8 cellular contexts compared by ENCODE assay signal in genomic region chr5:170302729-170303501, GRCh38. TPM values are rescaled to one million over a fixed set of nuclear protein-coding genes. Genes with fewer than 3 reads are reported as not detected.
A peak's percentile ranks its signal among the peaks of the same experiment; 100 is the strongest.
DNase-seq lines count a peak whose midpoint lies in the region; ATAC-seq lines count a peak whose summit lies in the region.

No MANE protein-coding gene starts in this region.

- no peak overlapping the region for H4K91ac ChIP-seq in neuronal stem cell (ENCODE audit: low read depth, low read length, poor library complexity)

- H3K18ac ChIP-seq in neuronal stem cell (ENCODE audit: low read length), result peak overlapping the region; percentile 74

- H4K8ac ChIP-seq in neuronal stem cell (ENCODE audit: low read depth, low read length), result no peak overlapping the region

- H3K9ac ChIP-seq in neuronal stem cell (ENCODE audit: low read depth, low read length, poor library complexity), result no peak overlapping the region

- H3K36me3 Mint-ChIP-seq in T-cell, result no peaks in the 10 kb centered on the region
- H3K36me3 Mint-ChIP-seq in activated naive CD8-positive, alpha-beta T cell treated with anti-CD3 and anti-CD28 coated beads for 36 hours, result peaks cover 17% of the 10 kb centered on the region

- peak; percentile 43 to 82 (median 68) for DNase-seq in T-cell
- peak; percentile 71 for DNase-seq in activated naive CD8-positive, alpha-beta T cell treated with anti-CD3 and anti-CD28 coated beads for 36 hours
- DNase-seq in neuronal stem cell (ENCODE audit: low spot score), result no peak
- DNase-seq in kidney glomerular epithelial cell (lab: John Stamatoyannopoulos, UW), result no peak
- no peak for DNase-seq in DMS153 (lab: John Stamatoyannopoulos, UW)
- DNase-seq in NCI-H748 (lab: John Stamatoyannopoulos, UW; ENCODE audit: unreplicated experiment), result no peak

- H3K79me1 ChIP-seq in neuronal stem cell (ENCODE audit: low read depth, low read length), result no peaks in the 10 kb centered on the region

- no peak overlapping the region for H3K27ac ChIP-seq in neuronal stem cell (replicated peaks; ENCODE audit: low read length)

- no peak overlapping the region for H2AK5ac ChIP-seq in neuronal stem cell (ENCODE audit: low read depth, low read length)

- H3K4ac ChIP-seq in neuronal stem cell (ENCODE audit: low read length), result no peak overlapping the region

- no peaks in the 10 kb centered on the region for H3K9me3 Mint-ChIP-seq in T-cell
- H3K9me3 Mint-ChIP-seq in activated naive CD8-positive, alpha-beta T cell treated with anti-CD3 and anti-CD28 coated beads for 36 hours, result peaks cover 2% of the 10 kb centered on the region

- H3K27me3 Mint-ChIP-seq in T-cell, result no peaks in the 10 kb centered on the region
- H3K27me3 Mint-ChIP-seq in activated naive CD8-positive, alpha-beta T cell treated with anti-CD3 and anti-CD28 coated beads for 36 hours, result no peaks in the 10 kb centered on the region

- POLR2A ChIA-PET in T-cell (lab: Charles Lee), result interaction anchor here (0.6 to 1.5 kb wide), 8 partner anchors 11 to 57 kb away, joined by 3 to 9 read pairs (median 5); no protein-coding TSS in a partner anchor

- no peak overlapping the region for H3K4me2 ChIP-seq in neuronal stem cell (ENCODE audit: insufficient read depth, low read length, poor library complexity, severe bottlenecking)

- CTCF ChIA-PET in T-cell (lab: Charles Lee), result interaction anchor here (0.8 to 2.1 kb wide), 15 partner anchors 9 to 71 kb away, joined by 3 to 17 read pairs (median 5); no protein-coding TSS in a partner anchor

- peak overlapping the region; percentile 44 for H3K23ac ChIP-seq in neuronal stem cell (ENCODE audit: low read depth, low read length, poor library complexity)

- no peak overlapping the region for H2BK5ac ChIP-seq in neuronal stem cell (ENCODE audit: low read length)

- no peak overlapping the region for H2BK15ac ChIP-seq in neuronal stem cell (ENCODE audit: low read length)

- no peaks in the 10 kb centered on the region for H3K27me3 ChIP-seq in neuronal stem cell (ENCODE audit: control insufficient read depth in 3 of 3, insufficient read depth in 3 of 3, low read depth in 1 of 3, low read length in 3 of 3)

- no CpG with 5 or more reads among the region's 17 CpGs for WGBS in neuronal stem cell (ENCODE audit: extremely low coverage in 2 of 2, insufficient read length in 2 of 2, insufficient replicate concordance in 1 of 2), 2 donors

- peak overlapping the region; percentile 78 to 99 (median 82) for H3K4me3 Mint-ChIP-seq in T-cell
- H3K4me3 Mint-ChIP-seq in activated naive CD8-positive, alpha-beta T cell treated with anti-CD3 and anti-CD28 coated beads for 36 hours, result peak overlapping the region; percentile 81

- H3K36me3 ChIP-seq in neuronal stem cell (replicated peaks in 1 of 2; ENCODE audit: control insufficient read depth in 2 of 2, insufficient read depth in 2 of 2, low read length in 2 of 2), result no peaks in the 10 kb centered on the region

- H3K14ac ChIP-seq in neuronal stem cell (ENCODE audit: low read length), result no peak overlapping the region

- no peak overlapping the region for H3K4me3 ChIP-seq in neuronal stem cell (ENCODE audit: low read length in 2 of 2)

- peak overlapping the region; percentile 10 for H2BK120ac ChIP-seq in neuronal stem cell (ENCODE audit: low read depth, low read length)

- no peak overlapping the region for H2BK12ac ChIP-seq in neuronal stem cell (ENCODE audit: low read length)

- peaks cover 0 to 8% of the 10 kb centered on the region in 2 donors for H3K4me1 ChIP-seq in neuronal stem cell (ENCODE audit: control insufficient read depth in 2 of 2, insufficient read depth in 1 of 2, low read depth in 1 of 2, low read length in 2 of 2)

- ATAC-seq in GM18907 (IDR thresholded peaks at IDR 0.05; ENCODE audit: unreplicated experiment) (peak; percentile 82), HG03039 (IDR thresholded peaks at IDR 0.05; ENCODE audit: unreplicated experiment) (peak; percentile 63), T-cell (replicated peaks in 1 of 4) (peak; percentile 91 to 98 (median 96))

- H3K27ac Mint-ChIP-seq in T-cell, result peak overlapping the region; percentile 98 to 99
- peak overlapping the region; percentile 96 for H3K27ac Mint-ChIP-seq in activated naive CD8-positive, alpha-beta T cell treated with anti-CD3 and anti-CD28 coated beads for 36 hours

- peaks cover 78 to 89% (median 88%) of the 10 kb centered on the region in 3 donors for H3K4me1 Mint-ChIP-seq in T-cell
- H3K4me1 Mint-ChIP-seq in activated naive CD8-positive, alpha-beta T cell treated with anti-CD3 and anti-CD28 coated beads for 36 hours, result peaks cover 78% of the 10 kb centered on the region

- H3K9me3 ChIP-seq in neuronal stem cell (replicated peaks in 1 of 2; ENCODE audit: control insufficient read depth in 2 of 2, insufficient read depth in 1 of 2, low read depth in 1 of 2, low read length in 2 of 2), result peaks cover 0 to 2% of the 10 kb centered on the region in 2 donors

- H2AFZ ChIP-seq in neuronal stem cell (ENCODE audit: low read length), result peak overlapping the region; percentile 52

RNA-seq across cellular contexts. Expression of gene LCP2, which starts 5.3 kb away (rescaled TPM):
- 100 to 1,000 TPM; 355 to 394 (median 374) TPM for total RNA-seq in T-cell
- total RNA-seq in activated naive CD8-positive, alpha-beta T cell treated with anti-CD3 and anti-CD28 coated beads for 36 hours, result 100 to 1,000 TPM; 192 to 199 TPM
- polyA plus RNA-seq in neuronal stem cell (2013, experiment 1 of 2), result 0.01 TPM
- 0.04 TPM for polyA plus RNA-seq in neuronal stem cell (2013, experiment 2 of 2)

Comparison
In these comparisons a context has a peak if more than half of its experiments do, and no peak if none do; other contexts are left out.
1. DNase-seq: peak in T-cell (34 of 34) and activated naive CD8-positive, alpha-beta T cell treated with anti-CD3 and anti-CD28 coated beads for 36 hours (single experiment); none in neuronal stem cell (single experiment), kidney glomerular epithelial cell (single experiment), DMS153 (single experiment) and NCI-H748 (single experiment).
2. Peak in every context shown above with its lines, with median percentiles within 50 percentile points of each other: ATAC-seq.